32 cellular contexts compared by ENCODE assay signal in the genomic region with DNA sequence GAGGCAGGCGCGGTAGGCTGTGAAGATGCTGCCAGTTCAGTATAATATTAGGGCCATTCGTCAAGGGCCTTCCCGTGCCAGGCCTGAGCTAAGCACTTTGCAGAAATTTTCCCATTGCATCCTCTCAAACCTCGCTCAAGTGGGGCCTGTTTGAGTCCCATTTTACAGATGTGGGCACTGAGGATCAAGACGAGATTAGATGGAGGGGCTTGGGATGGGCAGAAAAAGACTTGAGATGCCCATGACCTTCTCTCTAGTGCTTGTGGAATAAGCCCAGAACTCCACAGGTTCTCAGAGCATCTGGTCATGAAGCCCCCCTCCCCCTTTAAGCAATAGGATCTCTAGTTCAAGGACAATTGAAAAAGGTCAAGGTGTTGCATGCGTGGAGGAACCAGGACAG. TPM values are rescaled to one million over a fixed set of nuclear protein-coding genes. Genes with fewer than 3 reads are reported as not detected.
DNase-seq lines count a peak whose midpoint lies in the region; ATAC-seq, FAIRE-seq and TF ChIP-seq lines count a peak whose summit lies in the region.
"Had no signal": no experiment of that assay in that cellular context is flagged by ENCODE, and none has a peak within 500 bp of the region (broad histone marks: within the 10 kb centered on the region; RNA-seq: fewer than 3 reads in every experiment).

No MANE protein-coding gene starts in this region.

- 0% methylated on average over 4 of the region's 7 CpGs for WGBS in HepG2 (ENCODE audit: low lambda C conversion rate)
- no CpG with 5 or more reads among the region's 7 CpGs for WGBS in right lobe of liver (ENCODE audit: insufficient coverage, low coverage, low lambda C conversion rate, missing lambda C conversion rate)
- 0% methylated on average over 7 of the region's 7 CpGs for WGBS in K562 (ENCODE audit: insufficient coverage, low coverage, missing lambda C conversion rate)
- no CpG with 5 or more reads among the region's 7 CpGs for WGBS in neuronal stem cell (ENCODE audit: extremely low coverage in 2 of 2, insufficient read length in 2 of 2, insufficient replicate concordance in 1 of 2), 2 donors

- no peak for ATAC-seq in HepG2
- ATAC-seq in right lobe of liver, result no peak
- no peak for ATAC-seq in K562
- no peak for ATAC-seq in GM21723 (IDR thresholded peaks at IDR 0.05; ENCODE audit: unreplicated experiment)
- ATAC-seq: GM12878 had no signal

- no peaks in the 10 kb centered on the region for H3K9me1 ChIP-seq in K562 (ENCODE audit: control insufficient read depth, insufficient read depth, low read length)

- no peak overlapping the region for H3K23ac ChIP-seq in neuronal stem cell (ENCODE audit: low read depth, low read length, poor library complexity)

- H4K20me1 ChIP-seq in HepG2 (ENCODE audit: insufficient read depth, low read length) (no peaks in the 10 kb centered on the region), K562 (replicated peaks; ENCODE audit: control insufficient read depth, insufficient read depth, low read length) (peaks cover 8% of the 10 kb centered on the region; the same call in 1 of the 2 replicates)
- H4K20me1 ChIP-seq in BLaER1 treated with 17β-estradiol and CSF1 and Interleukin-3, amounts not matched to agents 10 nM and 100 nM, result no peaks in the 10 kb centered on the region; a peak in 4 of 22 replicates

- CTCF ChIA-PET in HepG2 (lab: Yijun Ruan, JAX; ENCODE audit: low intra/inter-chr PET ratio, low total read pairs) (no interaction called here), K562 (lab: Yijun Ruan, JAX; ENCODE audit: low intra/inter-chr PET ratio) (no interaction called here)

- H3K79me1 ChIP-seq in neuronal stem cell (ENCODE audit: low read depth, low read length), result no peaks in the 10 kb centered on the region

- peaks cover 12% of the 10 kb centered on the region for H3K9me3 Mint-ChIP-seq in activated T-helper 2 cell treated with anti-CD3 and anti-CD28 coated beads, Interferon-gamma antibody, Interleukin-2, Interleukin-4, amounts not matched to agents 10 μg/mL and 5 μg/mL and 100 μg/mL, durations not matched to agents 14 hours and 24 hours and 36 hours
- H3K9me3 Mint-ChIP-seq: CD8-positive, alpha-beta memory T cell had no signal

- TF ChIP-seq EP300 in HepG2 (IDR thresholded peaks at IDR 0.05; ENCODE audit: low read depth in 2 of 2, low read length in 2 of 2) (no peak), HepG2 (CRISPR knock-in tag; IDR thresholded peaks at IDR 0.05; ENCODE audit: borderline replicate concordance) (no peak), K562 (IDR thresholded peaks at IDR 0.05; ENCODE audit: low read length) (no peak)

- H3K4me2 ChIP-seq in HepG2 (ENCODE audit: low read depth, low read length), result no peak overlapping the region
- peak overlapping the region in 8 of 11 experiments; percentile 8 to 63 (median 48); a peak in 13 of 22 replicates for H3K4me2 ChIP-seq in BLaER1 treated with 17β-estradiol and CSF1 and Interleukin-3, amounts not matched to agents 10 nM and 100 nM
- H3K4me2 ChIP-seq in K562 (ENCODE audit: insufficient read depth, low read length), result no peak overlapping the region
- no peak overlapping the region for H3K4me2 ChIP-seq in neuronal stem cell (ENCODE audit: insufficient read depth, low read length, poor library complexity, severe bottlenecking)

- no peaks in the 10 kb centered on the region for H3K36me3 ChIP-seq in HepG2 (replicated peaks in 1 of 2; ENCODE audit: control insufficient read depth in 1 of 2, insufficient read depth in 2 of 2, low read length in 2 of 2)
- H3K36me3 ChIP-seq in right lobe of liver, result no peaks in the 10 kb centered on the region
- no peaks in the 10 kb centered on the region for H3K36me3 ChIP-seq in BLaER1 treated with 17β-estradiol and CSF1 and Interleukin-3, amounts not matched to agents 10 nM and 100 nM
- no peaks in the 10 kb centered on the region for H3K36me3 ChIP-seq in K562 (ENCODE audit: control insufficient read depth, insufficient read depth, low read length)
- peaks cover 0 to 3% of the 10 kb centered on the region in 2 donors for H3K36me3 ChIP-seq in neuronal stem cell (replicated peaks in 1 of 2; ENCODE audit: control insufficient read depth in 2 of 2, insufficient read depth in 2 of 2, low read length in 2 of 2)
- H3K36me3 ChIP-seq: BE2C had no signal

- H4K91ac ChIP-seq in neuronal stem cell (ENCODE audit: low read depth, low read length, poor library complexity), result no peak overlapping the region

- H3K14ac ChIP-seq in neuronal stem cell (ENCODE audit: low read length), result no peak overlapping the region

- H3K27me3 ChIP-seq in HepG2 (ENCODE audit: control insufficient read depth in 1 of 2, insufficient read depth in 2 of 2, low read length in 2 of 2) (peaks cover 2 to 31% of the 10 kb centered on the region in 2 experiments; a peak in 3 of 5 replicates), right lobe of liver (no peaks in the 10 kb centered on the region), K562 (ENCODE audit: control insufficient read depth in 2 of 2, insufficient read depth in 2 of 2, low read length in 2 of 2) (peaks cover 14 to 75% of the 10 kb centered on the region in 2 experiments; a peak in 4 of 5 replicates), neuronal stem cell (ENCODE audit: control insufficient read depth in 3 of 3, insufficient read depth in 3 of 3, low read depth in 1 of 3, low read length in 3 of 3) (peaks cover 0 to 50% (median 6%) of the 10 kb centered on the region in 3 experiments)
- H3K27me3 ChIP-seq in BLaER1 treated with 17β-estradiol and CSF1 and Interleukin-3, amounts not matched to agents 10 nM and 100 nM, result no peaks in the 10 kb centered on the region
- H3K27me3 ChIP-seq: BE2C had no signal

- no peak overlapping the region for H4K8ac ChIP-seq in neuronal stem cell (ENCODE audit: low read depth, low read length)

- no peak for TF ChIP-seq POLR2A in HepG2 (IDR thresholded peaks at IDR 0.05; ENCODE audit: insufficient read depth in 1 of 2, low read depth in 2 of 2, low read length in 2 of 2)
- no peak for TF ChIP-seq POLR2A in right lobe of liver (IDR thresholded peaks at IDR 0.05)
- TF ChIP-seq POLR2A in K562 (conservative IDR thresholded peaks at IDR 0.05), result no peak

- H3K9ac ChIP-seq in HepG2 (ENCODE audit: insufficient read depth, low read depth, low read length) (no peak overlapping the region), K562 (ENCODE audit: insufficient read depth in 1 of 2, low read depth in 2 of 2, low read length in 2 of 2) (no peak overlapping the region), neuronal stem cell (ENCODE audit: low read depth, low read length, poor library complexity) (no peak overlapping the region)
- no peak overlapping the region for H3K9ac ChIP-seq in BLaER1 treated with 17β-estradiol and CSF1 and Interleukin-3, amounts not matched to agents 10 nM and 100 nM

- no peaks in the 10 kb centered on the region for H3K4me1 Mint-ChIP-seq in activated T-helper 2 cell treated with anti-CD3 and anti-CD28 coated beads, Interferon-gamma antibody, Interleukin-2, Interleukin-4, amounts not matched to agents 10 μg/mL and 5 μg/mL and 100 μg/mL, durations not matched to agents 14 hours and 24 hours and 36 hours (ENCODE audit: low read depth)
- H3K4me1 Mint-ChIP-seq: CD14-positive monocyte; CD4-positive, alpha-beta memory T cell; CD4-positive, CD25-positive, alpha-beta regulatory T cell; CD8-positive, alpha-beta memory T cell had no signal

- no peak overlapping the region for H3K4me3 Mint-ChIP-seq in activated T-helper 2 cell treated with anti-CD3 and anti-CD28 coated beads, Interferon-gamma antibody, Interleukin-2, Interleukin-4, amounts not matched to agents 10 μg/mL and 5 μg/mL and 100 μg/mL, durations not matched to agents 14 hours and 24 hours and 36 hours (ENCODE audit: low read depth)
- H3K4me3 Mint-ChIP-seq: CD14-positive monocyte; CD4-positive, alpha-beta memory T cell; CD4-positive, CD25-positive, alpha-beta regulatory T cell; CD8-positive, alpha-beta memory T cell had no signal

- H3K9me3 ChIP-seq in HepG2 (ENCODE audit: low read length) (peaks cover 7% of the 10 kb centered on the region), right lobe of liver (no peaks in the 10 kb centered on the region), K562 (replicated peaks; ENCODE audit: control insufficient read depth, insufficient read depth, low read depth, low read length) (peaks cover 7% of the 10 kb centered on the region), neuronal stem cell (replicated peaks in 1 of 2; ENCODE audit: control insufficient read depth in 2 of 2, insufficient read depth in 1 of 2, low read depth in 1 of 2, low read length in 2 of 2) (peaks cover 3 to 10% of the 10 kb centered on the region in 2 donors)
- H3K9me3 ChIP-seq in BLaER1 treated with 17β-estradiol and CSF1 and Interleukin-3, amounts not matched to agents 10 nM and 100 nM (replicated peaks in 1 of 11), result peaks cover 0 to 10% (median 9%) of the 10 kb centered on the region in 11 experiments; a peak in 19 of 22 replicates
- H3K9me3 ChIP-seq: BE2C had no signal

- POLR2A ChIA-PET in HepG2 (lab: Yijun Ruan, JAX), result no interaction called here
- POLR2A ChIA-PET in K562 (lab: Yijun Ruan, JAX), result interaction anchor here (0.5 to 1.1 kb wide), 3 partner anchors 27 to 136 kb away, joined by 3 to 4 read pairs (median 3); no protein-coding TSS in a partner anchor

- no peak for FAIRE-seq in HepG2 (lab: Jason Lieb, UNC)
- FAIRE-seq in K562 (lab: Jason Lieb, UNC), result no peak
- FAIRE-seq: A204.1, GM12878, GM12892, GM18507 had no signal

- H3K36me3 Mint-ChIP-seq in activated T-helper 2 cell treated with anti-CD3 and anti-CD28 coated beads, Interferon-gamma antibody, Interleukin-2, Interleukin-4, amounts not matched to agents 10 μg/mL and 5 μg/mL and 100 μg/mL, durations not matched to agents 14 hours and 24 hours and 36 hours (ENCODE audit: low read depth), result no peaks in the 10 kb centered on the region
- H3K36me3 Mint-ChIP-seq: CD14-positive monocyte; CD4-positive, alpha-beta memory T cell; CD4-positive, CD25-positive, alpha-beta regulatory T cell; CD8-positive, alpha-beta memory T cell had no signal

- no peak overlapping the region for H2AFZ ChIP-seq in HepG2 (ENCODE audit: low read length)
- no peak overlapping the region for H2AFZ ChIP-seq in K562 (ENCODE audit: low read depth, low read length)
- no peak overlapping the region for H2AFZ ChIP-seq in neuronal stem cell (ENCODE audit: low read length)

- no peak for DNase-seq in HepG2 (ENCODE audit: low spot score)
- no peak for DNase-seq in right lobe of liver
- no peak for DNase-seq in K562 (ENCODE audit: extremely low read depth in 1 of 4, low spot score in 3 of 4)
- DNase-seq in neuronal stem cell (ENCODE audit: low spot score), result no peak
- DNase-seq in amniotic stem cell (lab: John Stamatoyannopoulos, UW), result no peak
- DNase-seq in activated T-helper 2 cell treated with anti-CD3 and anti-CD28 coated beads, Interferon-gamma antibody, Interleukin-2, Interleukin-4, amounts not matched to agents 10 μg/mL and 5 μg/mL and 100 μg/mL, durations not matched to agents 14 hours and 24 hours and 36 hours (ENCODE audit: low spot score), result no peak
- DNase-seq: 8988T; ACHN; C1 segment of cervical spinal cord; CD4-positive, alpha-beta memory T cell; CD4-positive, CD25-positive, alpha-beta regulatory T cell; CD8-positive, alpha-beta memory T cell; COR-L47; DMS 273 treated with DMSO at 0.1 percent for 48 hours; DMS153; DMS53; DMS79; DND-41; EL; GDM1 had no signal

- no peak overlapping the region for H3K27ac Mint-ChIP-seq in activated T-helper 2 cell treated with anti-CD3 and anti-CD28 coated beads, Interferon-gamma antibody, Interleukin-2, Interleukin-4, amounts not matched to agents 10 μg/mL and 5 μg/mL and 100 μg/mL, durations not matched to agents 14 hours and 24 hours and 36 hours
- H3K27ac Mint-ChIP-seq: CD4-positive, alpha-beta memory T cell; CD4-positive, CD25-positive, alpha-beta regulatory T cell; CD8-positive, alpha-beta memory T cell had no signal

- no peak overlapping the region for H2AK5ac ChIP-seq in neuronal stem cell (ENCODE audit: low read depth, low read length)

- H3K27me3 Mint-ChIP-seq in activated T-helper 2 cell treated with anti-CD3 and anti-CD28 coated beads, Interferon-gamma antibody, Interleukin-2, Interleukin-4, amounts not matched to agents 10 μg/mL and 5 μg/mL and 100 μg/mL, durations not matched to agents 14 hours and 24 hours and 36 hours (ENCODE audit: low read depth), result peaks cover 2% of the 10 kb centered on the region
- H3K27me3 Mint-ChIP-seq: CD4-positive, CD25-positive, alpha-beta regulatory T cell had no signal

- H3K27ac ChIP-seq in HepG2 (ENCODE audit: extremely low read length, insufficient read depth, low read length), result no peak overlapping the region
- no peak overlapping the region for H3K27ac ChIP-seq in right lobe of liver
- H3K27ac ChIP-seq in BLaER1 treated with 17β-estradiol and CSF1 and Interleukin-3, amounts not matched to agents 10 nM and 100 nM, result no peak overlapping the region
- H3K27ac ChIP-seq in K562 (ENCODE audit: extremely low read depth, low read depth, low read length), result no peak overlapping the region
- H3K27ac ChIP-seq in neuronal stem cell (replicated peaks; ENCODE audit: low read length), result no peak overlapping the region

- H3K4ac ChIP-seq in neuronal stem cell (ENCODE audit: low read length), result no peak overlapping the region

- TF ChIP-seq CTCF in HepG2 (CRISPR knock-in tag; IDR thresholded peaks at IDR 0.05) (no peak), right lobe of liver (IDR thresholded peaks at IDR 0.05) (no peak), K562 (IDR thresholded peaks at IDR 0.05 in 2 of 3, conservative IDR thresholded peaks at IDR 0.05 in 1 of 3; ENCODE audit: insufficient read depth in 2 of 3, low read depth in 1 of 3, low read length in 3 of 3) (no peak)

- no peaks in the 10 kb centered on the region for H3K4me1 ChIP-seq in HepG2 (ENCODE audit: insufficient read depth, low read length)
- H3K4me1 ChIP-seq in right lobe of liver, result no peaks in the 10 kb centered on the region
- peaks cover 0 to 16% (median 11%) of the 10 kb centered on the region in 10 experiments; a peak in 14 of 20 replicates for H3K4me1 ChIP-seq in BLaER1 treated with 17β-estradiol and CSF1 and Interleukin-3, amounts not matched to agents 10 nM and 100 nM
- peaks cover 0 to 5% of the 10 kb centered on the region in 2 experiments; a peak in 1 of 5 replicates for H3K4me1 ChIP-seq in K562 (replicated peaks in 1 of 2; ENCODE audit: control insufficient read depth in 2 of 2, insufficient read depth in 2 of 2, low read length in 2 of 2)
- peaks cover 0 to 2% of the 10 kb centered on the region in 2 donors for H3K4me1 ChIP-seq in neuronal stem cell (ENCODE audit: control insufficient read depth in 2 of 2, insufficient read depth in 1 of 2, low read depth in 1 of 2, low read length in 2 of 2)

- no peak overlapping the region for H2BK5ac ChIP-seq in neuronal stem cell (ENCODE audit: low read length)

- BruUV-seq in HepG2 (replicated peaks; lab: Mats Ljungman, UMichigan) (no TSS peak), K562 (replicated peaks; lab: Mats Ljungman, UMichigan) (no TSS peak)

- no peak overlapping the region for H2BK120ac ChIP-seq in neuronal stem cell (ENCODE audit: low read depth, low read length)

- H3K79me2 ChIP-seq in HepG2 (ENCODE audit: insufficient read depth, low read length) (no peaks in the 10 kb centered on the region), K562 (ENCODE audit: control insufficient read depth, insufficient read depth, low read length) (no peaks in the 10 kb centered on the region)

- peak overlapping the region; percentile 13 for H3K18ac ChIP-seq in neuronal stem cell (ENCODE audit: low read length)

- in situ Hi-C loops in HepG2 (cut with HindIII; ENCODE audit: extremely low pct_ligation_motif_present, low pct_unique_long_range_greater_than_20kb) (no loop called here), K562 (cut with MboI) (no loop called here)

- H2BK15ac ChIP-seq in neuronal stem cell (ENCODE audit: low read length), result no peak overlapping the region

- intact Hi-C loops in HepG2 (cut with micrococcal nuclease; ENCODE audit: unreplicated experiment), result no loop called here
- intact Hi-C loops in right lobe of liver (cut with DNase I), result no loop called here
- intact Hi-C loops in K562 (cut with micrococcal nuclease), result no loop called here
- intact Hi-C loops in activated T-helper 2 cell treated with anti-CD3 and anti-CD28 coated beads, Interferon-gamma antibody, Interleukin-2, Interleukin-4, amounts not matched to agents 10 μg/mL and 5 μg/mL and 100 μg/mL, durations not matched to agents 14 hours and 24 hours and 36 hours (cut with micrococcal nuclease), result no loop called here

- no peak overlapping the region for H3K4me3 ChIP-seq in HepG2 (replicated peaks in 1 of 3; ENCODE audit: insufficient read depth in 1 of 3, low read depth in 2 of 3, low read length in 3 of 3)
- no peak overlapping the region for H3K4me3 ChIP-seq in right lobe of liver
- no peak overlapping the region for H3K4me3 ChIP-seq in BLaER1 treated with 17β-estradiol and CSF1 and Interleukin-3, amounts not matched to agents 10 nM and 100 nM
- H3K4me3 ChIP-seq in K562, result no peak overlapping the region
- H3K4me3 ChIP-seq in neuronal stem cell (ENCODE audit: low read length in 2 of 2), result no peak overlapping the region
- H3K4me3 ChIP-seq: GM12878 had no signal

- no peak for TF ChIP-seq RAD21 in HepG2 (CRISPR knock-in tag; IDR thresholded peaks at IDR 0.05)
- no peak for TF ChIP-seq RAD21 in K562 (CRISPR knock-in tag; conservative IDR thresholded peaks at IDR 0.05 in 1 of 2, IDR thresholded peaks at IDR 0.05 in 1 of 2)

- no peak overlapping the region for H2BK12ac ChIP-seq in neuronal stem cell (ENCODE audit: low read length)

RNA-seq across cellular contexts. Expression of a gene that starts 9.9 kb away (rescaled TPM):
- total RNA-seq in HepG2 (2016; rRNA removed; fragmentation: Illumina TruSeq; extraction: Trizol) (not detected in 2 replicates), right lobe of liver (not detected), K562 (2014; rRNA removed) (not detected in 2 replicates), K562 (2014; rRNA removed; fragmentation: Illumina TruSeq; extraction: Trizol) (not detected in 2 replicates), K562 (2015; rRNA removed; fragmentation: Illumina TruSeq; extraction: Trizol) (not detected in 2 replicates), K562 (2021) (not detected in 2 replicates)
- not detected in 2 replicates for total RNA-seq in HepG2 (2016; cell fraction: cytosol; rRNA removed; fragmentation: Illumina TruSeq; extraction: Trizol; ENCODE audit: low read depth)
- total RNA-seq in HepG2 (2016; cell fraction: insoluble cytoplasmic fraction; rRNA removed; fragmentation: Illumina TruSeq; extraction: Trizol), result not detected in 2 replicates
- total RNA-seq in HepG2 (2016; cell fraction: membrane; rRNA removed; fragmentation: Illumina TruSeq; extraction: Trizol), result not detected in 2 replicates
- total RNA-seq in HepG2 (2016; cell fraction: nucleus; rRNA removed; fragmentation: Illumina TruSeq; extraction: Trizol), result not detected in 2 replicates
- polyA plus RNA-seq in HepG2 (2011; rRNA removed) (not detected in 2 replicates), K562 (2011; rRNA removed) (not detected in 2 replicates), K562 (2014; fragmentation: Illumina TruSeq; extraction: Trizol) (not detected in 2 replicates), K562 (2014; fragmentation: Nextera tagmentation; extraction: Ambion mirVana) (not detected), K562 (2014; rRNA removed) (not detected in 2 replicates)
- not detected in 2 replicates for polyA plus RNA-seq in HepG2 (2011; cell fraction: cytosol; rRNA removed)
- polyA plus RNA-seq in HepG2 (2011; cell fraction: nucleus; rRNA removed), result 0.08 TPM in 1 of 2 replicates, not detected in the other
- polyA plus RNA-seq in HepG2 (2012), result not detected in 2 replicates
- not detected in 2 replicates for polyA plus RNA-seq in HepG2 (2016; cell fraction: cytosol; fragmentation: Illumina TruSeq; extraction: Trizol; ENCODE audit: low read depth)
- not detected in 2 replicates for polyA plus RNA-seq in HepG2 (2016; cell fraction: insoluble cytoplasmic fraction; fragmentation: Illumina TruSeq; extraction: Trizol; ENCODE audit: low read depth)
- not detected in 2 replicates for polyA plus RNA-seq in HepG2 (2016; cell fraction: membrane; fragmentation: Illumina TruSeq; extraction: Trizol; ENCODE audit: low read depth)
- polyA plus RNA-seq in HepG2 (2016; cell fraction: nucleus; fragmentation: Illumina TruSeq; extraction: Trizol; ENCODE audit: insufficient read depth, low read depth), result not detected in 2 replicates
- polyA minus RNA-seq in HepG2 (2011; rRNA and poly(A)+ RNA removed; ENCODE audit: low replicate concordance), result not detected in 2 replicates
- polyA minus RNA-seq in HepG2 (2011; cell fraction: cytosol; rRNA and poly(A)+ RNA removed), result not detected in 2 replicates
- not detected in 2 replicates for polyA minus RNA-seq in HepG2 (2011; cell fraction: nucleus; rRNA and poly(A)+ RNA removed)
- total RNA-seq in K562 (2011; cell fraction: chromatin; rRNA removed; ENCODE audit: low replicate concordance), result not detected in 2 replicates
- not detected in 2 replicates for total RNA-seq in K562 (2011; cell fraction: nucleolus; rRNA removed)
- total RNA-seq in K562 (2011; cell fraction: nucleoplasm; rRNA removed), result not detected in 2 replicates
- polyA plus RNA-seq in K562 (2011; cell fraction: cytosol; rRNA removed), result not detected in 2 replicates
- polyA plus RNA-seq in K562 (2011; cell fraction: nucleus; rRNA removed), result not detected in 2 replicates
- polyA plus RNA-seq in K562 (2012), result not detected in 2 replicates
- polyA minus RNA-seq in K562 (2011; rRNA and poly(A)+ RNA removed), result not detected in 2 replicates
- not detected in 2 replicates for polyA minus RNA-seq in K562 (2011; cell fraction: cytosol; rRNA and poly(A)+ RNA removed)
- not detected in 2 replicates for polyA minus RNA-seq in K562 (2011; cell fraction: nucleus; rRNA and poly(A)+ RNA removed)
- 0.03 TPM for polyA plus RNA-seq in neuronal stem cell (2013, experiment 1 of 2)
- polyA plus RNA-seq in neuronal stem cell (2013, experiment 2 of 2), result 0.04 TPM
- not detected in 2 replicates for total RNA-seq in activated T-helper 2 cell treated with anti-CD3 and anti-CD28 coated beads, Interferon-gamma antibody, Interleukin-2, Interleukin-4, amounts not matched to agents 10 μg/mL and 5 μg/mL and 100 μg/mL, durations not matched to agents 14 hours and 24 hours and 36 hours
- total RNA-seq: A673; CD4-positive, alpha-beta memory T cell; CD4-positive, CD25-positive, alpha-beta regulatory T cell; CD8-positive, alpha-beta memory T cell; Daoy; G401; GM12878 had no signal
- polyA plus RNA-seq: AG04450; CD14-positive monocyte; CD4-positive, alpha-beta memory T cell; CD4-positive, CD25-positive, alpha-beta regulatory T cell; CD8-positive, alpha-beta memory T cell; GM12878 had no signal

Comparison
In these comparisons a context has a peak if more than half of its experiments do, and no peak if none do; other contexts are left out.
1. H3K4me2 ChIP-seq: peak in BLaER1 treated with 17β-estradiol and CSF1 and Interleukin-3, amounts not matched to agents 10 nM and 100 nM (8 of 11); none in HepG2 (single experiment), K562 (single experiment) and neuronal stem cell (single experiment).